In genomic region chr16:88692861-88693260, GRCh38 we compare ENCODE assay signal across 1 cellular context.
TF ChIP-seq lines count a peak whose summit lies in the region.

No MANE protein-coding gene starts in this region.

TF ChIP-seq in GM23338, 12 proteins besides CTCF, POLR2A, EP300 and RAD21:
- TF ChIP-seq REST (IDR thresholded peaks at IDR 0.05; ENCODE audit: unreplicated experiment) (no peak), ZNF114 (CRISPR knock-in tag; IDR thresholded peaks at IDR 0.05) (no peak)
